Comparison of ENCODE assay signal across 17 cellular contexts in genomic region chr3:172604895-172605646, GRCh38.
DNase-seq lines count a peak whose midpoint lies in the region; ATAC-seq, FAIRE-seq and TF ChIP-seq lines count a peak whose summit lies in the region.
"Had no signal": no experiment of that assay in that cellular context is flagged by ENCODE, and none has a peak within 500 bp of the region (broad histone marks: within the 10 kb centered on the region; RNA-seq: fewer than 3 reads in every experiment).

No MANE protein-coding gene starts in this region.

- DNase-seq in Daoy (ENCODE audit: low read depth), result peak; percentile 76
- peak; percentile 56 for DNase-seq in RCC 7860 (ENCODE audit: low spot score)
- DNase-seq in foreskin keratinocyte, result no peak
- DNase-seq in activated naive CD8-positive, alpha-beta T cell treated with anti-CD3 and anti-CD28 coated beads, Interleukin-2, amount 50 U/mL, for 24 hours, result no peak
- no peak for DNase-seq in dedifferentiated amniotic fluid mesenchymal stem cell (ENCODE audit: extremely low spot score)
- DNase-seq: DND-41, GDM1, H7, KG1, NCI-H1694 treated with DMSO at 0.1 percent for 48 hours, NCI-H510A, NCI-H774, PC-3 had no signal

- H3K36me3 Mint-ChIP-seq in nephron (ENCODE audit: low read depth), result no peaks in the 10 kb centered on the region
- H3K36me3 Mint-ChIP-seq in activated naive CD8-positive, alpha-beta T cell treated with anti-CD3 and anti-CD28 coated beads, Interleukin-2, amount 50 U/mL, for 24 hours (ENCODE audit: low read depth), result no peaks in the 10 kb centered on the region
- H3K36me3 Mint-ChIP-seq: CD14-positive monocyte had no signal

- FAIRE-seq in RCC 7860 (lab: Jason Lieb, UNC), result peak; percentile 83

- peaks cover 3% of the 10 kb centered on the region for H3K9me3 Mint-ChIP-seq in nephron
- H3K9me3 Mint-ChIP-seq in activated naive CD8-positive, alpha-beta T cell treated with anti-CD3 and anti-CD28 coated beads, Interleukin-2, amount 50 U/mL, for 24 hours, result no peaks in the 10 kb centered on the region
- H3K9me3 Mint-ChIP-seq: HFFc6 had no signal

- no peak overlapping the region for H3K4me3 Mint-ChIP-seq in nephron
- H3K4me3 Mint-ChIP-seq in activated naive CD8-positive, alpha-beta T cell treated with anti-CD3 and anti-CD28 coated beads, Interleukin-2, amount 50 U/mL, for 24 hours, result no peak overlapping the region
- H3K4me3 Mint-ChIP-seq: CD14-positive monocyte, HFFc6 had no signal

- no peaks in the 10 kb centered on the region for H3K27me3 ChIP-seq in foreskin keratinocyte

- TF ChIP-seq CTCF in foreskin keratinocyte (conservative IDR thresholded peaks at IDR 0.05), result no peak
- no peak for TF ChIP-seq CTCF in nephron (IDR thresholded peaks at IDR 0.05; ENCODE audit: unreplicated experiment in 3 of 3)

- H3K27ac ChIP-seq in foreskin keratinocyte, result peak overlapping the region; percentile 97

- H3K4me1 Mint-ChIP-seq in nephron, result peaks cover 25% of the 10 kb centered on the region
- peaks cover 12% of the 10 kb centered on the region for H3K4me1 Mint-ChIP-seq in activated naive CD8-positive, alpha-beta T cell treated with anti-CD3 and anti-CD28 coated beads, Interleukin-2, amount 50 U/mL, for 24 hours

- peak overlapping the region; percentile 13 to 74 (median 62) for H3K27ac Mint-ChIP-seq in nephron
- no peak overlapping the region for H3K27ac Mint-ChIP-seq in activated naive CD8-positive, alpha-beta T cell treated with anti-CD3 and anti-CD28 coated beads, Interleukin-2, amount 50 U/mL, for 24 hours

- no peak for ATAC-seq in foreskin keratinocyte
- no peak for ATAC-seq in activated naive CD8-positive, alpha-beta T cell treated with anti-CD3 and anti-CD28 coated beads, Interleukin-2, amount 50 U/mL, for 24 hours
- ATAC-seq in GM18502 (IDR thresholded peaks at IDR 0.05; ENCODE audit: poor library complexity, unreplicated experiment), result no peak
- ATAC-seq: PC-3 had no signal

- no peaks in the 10 kb centered on the region for H3K27me3 Mint-ChIP-seq in nephron (ENCODE audit: low read depth)
- H3K27me3 Mint-ChIP-seq in activated naive CD8-positive, alpha-beta T cell treated with anti-CD3 and anti-CD28 coated beads, Interleukin-2, amount 50 U/mL, for 24 hours, result peaks cover 2% of the 10 kb centered on the region

- peaks cover 22% of the 10 kb centered on the region for H3K4me1 ChIP-seq in foreskin keratinocyte

Comparison
In these comparisons a context has a peak if more than half of its experiments do, and no peak if none do; other contexts are left out.
1. DNase-seq: peak in Daoy (single experiment) and RCC 7860 (single experiment); none in foreskin keratinocyte (0 of 2), activated naive CD8-positive, alpha-beta T cell treated with anti-CD3 and anti-CD28 coated beads, Interleukin-2, amount 50 U/mL, for 24 hours (single experiment) and dedifferentiated amniotic fluid mesenchymal stem cell (single experiment).